16 cellular contexts compared by ENCODE assay signal in genomic region chr17:65633146-65633881, GRCh38.
"Had no signal": no experiment of that assay in that cellular context is flagged by ENCODE, and none has a peak within 500 bp of the region (broad histone marks: within the 10 kb centered on the region; RNA-seq: fewer than 3 reads in every experiment).

No MANE protein-coding gene starts in this region.

- DNase-seq: activated CD4-positive, alpha-beta T cell treated with anti-CD3 and anti-CD28 coated beads for 1 hour; activated effector memory CD4-positive, alpha-beta T cell treated with anti-CD3 and anti-CD28 coated beads, Interleukin-2, amount 50 U/mL, for 16 hours; activated T-cell treated with anti-CD3 and anti-CD28 coated beads, Interleukin-2, amount 50 U/mL, for 72 hours; cerebellar nuclear complex; effector CD8-positive, alpha-beta T cell; heart right ventricle; immature natural killer cell; mesendoderm; spleen; stimulated activated CD4-positive, alpha-beta T cell treated with anti-CD3 and anti-CD28 coated beads, Interleukin-4, amount 100 ng/mL, for 4 hours; T-helper 2 cell; thyroid gland; WERI-Rb-1 had no signal

- H3K27me3 ChIP-seq: breast epithelium, esophagus muscularis mucosa, heart right ventricle, spleen, thyroid gland had no signal

- H3K4me1 ChIP-seq: breast epithelium, spleen had no signal

- H3K36me3 ChIP-seq: breast epithelium, esophagus muscularis mucosa, spleen, thyroid gland, WERI-Rb-1 had no signal

- FAIRE-seq: astrocyte had no signal

- H3K9me3 ChIP-seq: breast epithelium, esophagus muscularis mucosa, heart right ventricle, spleen, thyroid gland had no signal

- H3K4me3 ChIP-seq: breast epithelium, esophagus muscularis mucosa, heart right ventricle, spleen, thyroid gland had no signal

- H3K27ac ChIP-seq: esophagus muscularis mucosa, heart right ventricle, spleen, WERI-Rb-1 had no signal
